Comparison of ENCODE assay signal across 8 cellular contexts in genomic region chr6:5723905-5724691, GRCh38.
DNase-seq lines count a peak whose midpoint lies in the region; ATAC-seq, FAIRE-seq and TF ChIP-seq lines count a peak whose summit lies in the region.

No MANE protein-coding gene starts in this region.

- intact Hi-C loops in adrenal gland (cut with DNase I) (no loop called here), pancreas (cut with DNase I) (no loop called here)
- intact Hi-C loops in activated CD4-positive, alpha-beta memory T cell treated with anti-CD3 and anti-CD28 coated beads for 36 hours (cut with micrococcal nuclease): no loop called here

- no peaks in the 10 kb centered on the region for H3K4me1 ChIP-seq in CD4-positive, CD25-positive, alpha-beta regulatory T cell (ENCODE audit: control insufficient read depth, insufficient read depth, low read length, poor library complexity, severe bottlenecking)
- no peaks in the 10 kb centered on the region for H3K4me1 ChIP-seq in adrenal gland (replicated peaks in 1 of 2)
- no peaks in the 10 kb centered on the region for H3K4me1 ChIP-seq in pancreas

- H3K27ac Mint-ChIP-seq in CD4-positive, CD25-positive, alpha-beta regulatory T cell: peak overlapping the region in 1 of 3 donors; percentile 66
- H3K27ac Mint-ChIP-seq in activated CD4-positive, alpha-beta memory T cell treated with anti-CD3 and anti-CD28 coated beads for 36 hours: no peak overlapping the region

- POLR2A ChIA-PET in activated CD4-positive, alpha-beta memory T cell treated with anti-CD3 and anti-CD28 coated beads for 36 hours (lab: Charles Lee): no interaction called here

- DNase-seq in CD4-positive, CD25-positive, alpha-beta regulatory T cell: no peak
- DNase-seq in adrenal gland (peak in 6 of 7 donors; percentile 19 to 55 (median 28)), pancreas (peak in 1 of 6 donors; percentile 27), RCC 7860 (ENCODE audit: low spot score) (no peak)
- DNase-seq in activated CD4-positive, alpha-beta memory T cell treated with anti-CD3 and anti-CD28 coated beads for 36 hours: no peak
- no peak for DNase-seq in stimulated activated CD4-positive, alpha-beta T cell treated with anti-CD3 and anti-CD28 coated beads, Interleukin-2, amount 100 ng/mL, for 48 hours

- TF ChIP-seq CTCF in adrenal gland (IDR thresholded peaks at IDR 0.05): no peak
- TF ChIP-seq CTCF in pancreas (IDR thresholded peaks at IDR 0.05): no peak

- H3K27me3 ChIP-seq in CD4-positive, CD25-positive, alpha-beta regulatory T cell (ENCODE audit: control insufficient read depth, insufficient read depth, low read length): no peaks in the 10 kb centered on the region
- H3K27me3 ChIP-seq in adrenal gland (no peaks in the 10 kb centered on the region), pancreas (no peaks in the 10 kb centered on the region)

- FAIRE-seq in pancreas (lab: Jason Lieb, UNC) (no peak), RCC 7860 (lab: Jason Lieb, UNC) (no peak)

- TF ChIP-seq POLR2A in adrenal gland (IDR thresholded peaks at IDR 0.05): no peak

- H3K9me3 Mint-ChIP-seq in CD4-positive, CD25-positive, alpha-beta regulatory T cell: no peaks in the 10 kb centered on the region
- no peaks in the 10 kb centered on the region for H3K9me3 Mint-ChIP-seq in activated CD4-positive, alpha-beta memory T cell treated with anti-CD3 and anti-CD28 coated beads for 36 hours

- no peaks in the 10 kb centered on the region for H3K27me3 Mint-ChIP-seq in CD4-positive, CD25-positive, alpha-beta regulatory T cell
- H3K27me3 Mint-ChIP-seq in activated CD4-positive, alpha-beta memory T cell treated with anti-CD3 and anti-CD28 coated beads for 36 hours: no peaks in the 10 kb centered on the region

- 79 to 82% (median 81%) methylated on average over 15 to 19 of the region's 19 CpGs for WGBS in adrenal gland, 4 donors
- 89 to 92% methylated on average over 19 of the region's 19 CpGs for WGBS in pancreas, 2 donors

- no peak overlapping the region for H3K4me3 ChIP-seq in CD4-positive, CD25-positive, alpha-beta regulatory T cell (ENCODE audit: low read depth, low read length)
- H3K4me3 ChIP-seq in adrenal gland: no peak overlapping the region
- H3K4me3 ChIP-seq in pancreas: no peak overlapping the region

- peaks cover 0 to 19% (median 12%) of the 10 kb centered on the region in 4 donors for H3K4me1 Mint-ChIP-seq in CD4-positive, CD25-positive, alpha-beta regulatory T cell
- no peaks in the 10 kb centered on the region for H3K4me1 Mint-ChIP-seq in activated CD4-positive, alpha-beta memory T cell treated with anti-CD3 and anti-CD28 coated beads for 36 hours (ENCODE audit: low read depth)

- CTCF ChIA-PET in activated CD4-positive, alpha-beta memory T cell treated with anti-CD3 and anti-CD28 coated beads for 36 hours (lab: Charles Lee): no interaction called here

- ATAC-seq in CD4-positive, CD25-positive, alpha-beta regulatory T cell (ENCODE audit: low read depth in 2 of 2): peak; percentile 47 to 71
- peak; percentile 96 for ATAC-seq in GM19351 (IDR thresholded peaks at IDR 0.05; ENCODE audit: unreplicated experiment)
- ATAC-seq in HG03342 (IDR thresholded peaks at IDR 0.05; ENCODE audit: unreplicated experiment): peak; percentile 94
- peak in 3 of 4 donors; percentile 18 to 86 (median 84) for ATAC-seq in pancreas

- H3K27ac ChIP-seq in CD4-positive, CD25-positive, alpha-beta regulatory T cell (ENCODE audit: insufficient read depth, low read length, poor library complexity, severe bottlenecking): no peak overlapping the region
- H3K27ac ChIP-seq in adrenal gland: peak overlapping the region in 3 of 5 donors; percentile 50 to 79 (median 59)
- H3K27ac ChIP-seq in pancreas: peak overlapping the region in 2 of 4 donors; percentile 37 to 54

- no peaks in the 10 kb centered on the region for H3K9me3 ChIP-seq in CD4-positive, CD25-positive, alpha-beta regulatory T cell (ENCODE audit: control insufficient read depth in 2 of 2, low read length in 2 of 2)
- no peaks in the 10 kb centered on the region for H3K9me3 ChIP-seq in adrenal gland (replicated peaks in 1 of 3)
- no peaks in the 10 kb centered on the region for H3K9me3 ChIP-seq in pancreas

- H3K36me3 Mint-ChIP-seq in CD4-positive, CD25-positive, alpha-beta regulatory T cell: peaks cover 10% of the 10 kb centered on the region
- no peaks in the 10 kb centered on the region for H3K36me3 Mint-ChIP-seq in activated CD4-positive, alpha-beta memory T cell treated with anti-CD3 and anti-CD28 coated beads for 36 hours

- no peaks in the 10 kb centered on the region for H3K36me3 ChIP-seq in CD4-positive, CD25-positive, alpha-beta regulatory T cell (ENCODE audit: control insufficient read depth, insufficient read depth, low read length)
- H3K36me3 ChIP-seq in adrenal gland (replicated peaks in 1 of 2): no peaks in the 10 kb centered on the region
- H3K36me3 ChIP-seq in pancreas: no peaks in the 10 kb centered on the region

- H3K4me3 Mint-ChIP-seq in CD4-positive, CD25-positive, alpha-beta regulatory T cell: no peak overlapping the region
- H3K4me3 Mint-ChIP-seq in activated CD4-positive, alpha-beta memory T cell treated with anti-CD3 and anti-CD28 coated beads for 36 hours: no peak overlapping the region

Comparison
In these comparisons a context has a peak if more than half of its experiments do, and no peak if none do; other contexts are left out.
1. DNase-seq: peak in adrenal gland (6 of 7); none in CD4-positive, CD25-positive, alpha-beta regulatory T cell (0 of 3), activated CD4-positive, alpha-beta memory T cell treated with anti-CD3 and anti-CD28 coated beads for 36 hours (single experiment), RCC 7860 (single experiment) and stimulated activated CD4-positive, alpha-beta T cell treated with anti-CD3 and anti-CD28 coated beads, Interleukin-2, amount 100 ng/mL, for 48 hours (0 of 2).
2. Peak in every context shown above with its lines, with median percentiles within 50 percentile points of each other: ATAC-seq.